Comparison of ENCODE assay signal across 8 cellular contexts in the genomic region with DNA sequence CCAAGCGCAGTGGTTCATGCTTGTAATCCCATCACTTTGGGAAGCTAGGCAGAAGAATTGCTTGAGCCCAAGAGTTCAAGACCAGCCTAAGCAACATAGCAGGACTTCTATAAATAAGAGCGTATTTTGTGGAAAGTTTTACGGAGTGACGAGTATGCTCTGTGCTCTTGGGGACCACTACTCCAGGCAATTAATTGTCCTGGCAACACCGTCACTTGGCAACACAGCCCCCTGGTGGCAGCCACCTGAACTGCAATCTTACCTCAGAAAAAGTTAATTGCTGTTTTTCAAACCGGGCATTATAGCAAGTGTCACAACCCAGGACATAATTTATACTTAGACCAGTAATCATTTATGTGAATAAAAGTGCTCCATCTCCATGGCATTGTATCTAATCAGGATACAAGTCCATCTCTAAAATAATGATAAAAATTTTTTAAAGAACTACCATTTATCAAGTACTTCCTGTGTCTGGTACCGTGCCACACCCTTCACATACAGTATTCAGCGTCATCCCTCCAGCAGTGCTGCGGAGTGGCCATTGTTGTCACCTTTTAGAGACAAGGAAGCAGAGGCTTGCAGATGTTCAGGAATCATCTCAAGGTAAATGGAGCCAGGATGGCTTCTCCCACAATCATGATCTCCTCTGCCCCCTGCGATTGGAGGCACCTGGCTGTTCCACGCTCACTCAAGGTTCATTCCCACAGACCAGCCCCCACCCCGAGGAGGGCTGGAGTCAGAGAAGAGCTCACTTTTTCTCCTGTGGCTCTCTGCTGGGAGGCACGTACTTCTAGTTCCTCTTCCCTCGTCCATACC. TPM values are rescaled to one million over a fixed set of nuclear protein-coding genes. Genes with fewer than 3 reads are reported as not detected.
DNase-seq lines count a peak whose midpoint lies in the region; ATAC-seq lines count a peak whose summit lies in the region.

No MANE protein-coding gene starts in this region.

- H3K27me3 ChIP-seq in naive thymus-derived CD4-positive, alpha-beta T cell (ENCODE audit: control insufficient read depth in 2 of 2, insufficient read depth in 2 of 2, low read length in 2 of 2): peaks cover 0 to 10% of the 10 kb centered on the region in 2 donors

- no peak overlapping the region for H3K4me3 ChIP-seq in naive thymus-derived CD4-positive, alpha-beta T cell (ENCODE audit: low read length)

- H3K36me3 Mint-ChIP-seq in naive thymus-derived CD4-positive, alpha-beta T cell: no peaks in the 10 kb centered on the region

- peaks cover 22 to 40% (median 31%) of the 10 kb centered on the region in 5 donors for H3K27me3 Mint-ChIP-seq in naive thymus-derived CD4-positive, alpha-beta T cell
- peaks cover 51% of the 10 kb centered on the region for H3K27me3 Mint-ChIP-seq in stimulated activated naive CD8-positive, alpha-beta T cell treated with anti-CD3 and anti-CD28 coated beads, Interleukin-15, amount 100 ng/mL, for 72 hours

- peak; percentile 28 to 77 (median 52) for DNase-seq in activated CD4-positive, CD25-positive, alpha-beta regulatory T cell (lab: John Stamatoyannopoulos, UW)
- DNase-seq in NCI-H69 (lab: John Stamatoyannopoulos, UW) (peak; percentile 57), epidermal melanocyte (ENCODE audit: insufficient read length, low spot score) (peak; percentile 44), cortex of kidney (lab: John Stamatoyannopoulos, UW) (no peak)
- DNase-seq in activated CD8-positive, alpha-beta memory T cell treated with anti-CD3 and anti-CD28 coated beads for 1 hour (ENCODE audit: extremely low read depth in 1 of 2, low read depth in 1 of 2): peak; percentile 21 to 55
- DNase-seq in naive thymus-derived CD4-positive, alpha-beta T cell: peak; percentile 35 to 76 (median 62)
- DNase-seq in stimulated activated naive CD8-positive, alpha-beta T cell treated with anti-CD3 and anti-CD28 coated beads, Interleukin-15, amount 100 ng/mL, for 72 hours: peak; percentile 59 to 62

- CTCF ChIA-PET in naive thymus-derived CD4-positive, alpha-beta T cell (lab: Charles Lee): interaction anchor here (0.6 to 1.5 kb wide), 3 partner anchors 19 to 70 kb away, joined by 3 to 4 read pairs (median 4); no protein-coding TSS in a partner anchor

- H3K36me3 ChIP-seq in naive thymus-derived CD4-positive, alpha-beta T cell (ENCODE audit: control insufficient read depth in 2 of 3, insufficient read depth in 3 of 3, low read length in 3 of 3): no peaks in the 10 kb centered on the region

- H3K4me1 ChIP-seq in naive thymus-derived CD4-positive, alpha-beta T cell (ENCODE audit: control insufficient read depth in 2 of 2, insufficient read depth in 2 of 2, low read length in 2 of 2): no peaks in the 10 kb centered on the region

- H3K9me3 Mint-ChIP-seq in naive thymus-derived CD4-positive, alpha-beta T cell: peaks cover 0 to 2% (median 0%) of the 10 kb centered on the region in 11 donors
- H3K9me3 Mint-ChIP-seq in stimulated activated naive CD8-positive, alpha-beta T cell treated with anti-CD3 and anti-CD28 coated beads, Interleukin-15, amount 100 ng/mL, for 72 hours: no peaks in the 10 kb centered on the region

- no peaks in the 10 kb centered on the region for H3K9me3 ChIP-seq in naive thymus-derived CD4-positive, alpha-beta T cell (ENCODE audit: control insufficient read depth in 2 of 3, low read length in 3 of 3)

- H3K4me1 Mint-ChIP-seq in naive thymus-derived CD4-positive, alpha-beta T cell: peaks cover 3 to 17% (median 10%) of the 10 kb centered on the region in 7 donors
- peaks cover 10% of the 10 kb centered on the region for H3K4me1 Mint-ChIP-seq in stimulated activated naive CD8-positive, alpha-beta T cell treated with anti-CD3 and anti-CD28 coated beads, Interleukin-15, amount 100 ng/mL, for 72 hours

- intact Hi-C loops in naive thymus-derived CD4-positive, alpha-beta T cell (cut with micrococcal nuclease): loop anchor here (1.0 to 10.0 kb wide), 8 partner anchors 71 to 595 kb away; a partner anchor contains a TSS

- POLR2A ChIA-PET in naive thymus-derived CD4-positive, alpha-beta T cell (lab: Charles Lee): no interaction called here

- H3K27ac ChIP-seq in naive thymus-derived CD4-positive, alpha-beta T cell (ENCODE audit: low read depth, low read length): no peak overlapping the region

- ATAC-seq in activated CD4-positive, CD25-positive, alpha-beta regulatory T cell treated with anti-CD3 and anti-CD28 coated beads, Interleukin-2, amount 50 U/mL, for 24 hours: no peak
- peak; percentile 73 for ATAC-seq in naive thymus-derived CD4-positive, alpha-beta T cell
- no peak for ATAC-seq in stimulated activated naive CD8-positive, alpha-beta T cell treated with anti-CD3 and anti-CD28 coated beads, Interleukin-15, amount 100 ng/mL, for 72 hours

- no peak overlapping the region for H3K4me3 Mint-ChIP-seq in naive thymus-derived CD4-positive, alpha-beta T cell
- H3K4me3 Mint-ChIP-seq in stimulated activated naive CD8-positive, alpha-beta T cell treated with anti-CD3 and anti-CD28 coated beads, Interleukin-15, amount 100 ng/mL, for 72 hours: no peak overlapping the region

- peak overlapping the region in 2 of 9 donors; percentile 9 to 46 for H3K27ac Mint-ChIP-seq in naive thymus-derived CD4-positive, alpha-beta T cell
- H3K27ac Mint-ChIP-seq in stimulated activated naive CD8-positive, alpha-beta T cell treated with anti-CD3 and anti-CD28 coated beads, Interleukin-15, amount 100 ng/mL, for 72 hours: no peak overlapping the region

RNA-seq across cellular contexts. Expression of a gene that starts 34.5 kb away (rescaled TPM):
- not detected for total RNA-seq in naive thymus-derived CD4-positive, alpha-beta T cell
- polyA plus RNA-seq in naive thymus-derived CD4-positive, alpha-beta T cell: not detected

RNA-seq across cellular contexts. Expression of a gene that starts 39.0 kb away (rescaled TPM):
- not detected for total RNA-seq in naive thymus-derived CD4-positive, alpha-beta T cell
- polyA plus RNA-seq in naive thymus-derived CD4-positive, alpha-beta T cell: not detected
